In genomic region chr2:69296421-69296820, GRCh38 we compare ENCODE assay signal across 22 cellular contexts.
DNase-seq lines count a peak whose midpoint lies in the region; ATAC-seq and TF ChIP-seq lines count a peak whose summit lies in the region.
"Had no signal": no experiment of that assay in that cellular context is flagged by ENCODE, and none has a peak within 500 bp of the region (broad histone marks: within the 10 kb centered on the region; RNA-seq: fewer than 3 reads in every experiment).

No MANE protein-coding gene starts in this region.

- H3K4me1 ChIP-seq in HEK293 (ENCODE audit: control insufficient read depth, insufficient read depth, low read length) = peaks cover 4% of the 10 kb centered on the region; the same call in 1 of the 2 replicates
- H3K4me1 ChIP-seq in IMR-90 (ENCODE audit: control insufficient read depth, insufficient read depth, low read length) = peaks cover 26% of the 10 kb centered on the region
- peaks cover 33% of the 10 kb centered on the region for H3K4me1 ChIP-seq in mesenchymal stem cell (ENCODE audit: control insufficient read depth, insufficient read depth, low read depth, low read length)
- no peaks in the 10 kb centered on the region for H3K4me1 ChIP-seq in neuronal stem cell (ENCODE audit: control insufficient read depth in 2 of 2, insufficient read depth in 1 of 2, low read depth in 1 of 2, low read length in 2 of 2)
- H3K4me1 ChIP-seq: BLaER1, Caco-2 had no signal

- H3K4me1 Mint-ChIP-seq in CD14-positive monocyte = peaks cover 24% of the 10 kb centered on the region

- peaks cover 0 to 1% (median 0%) of the 10 kb centered on the region in 7 donors for H3K9me3 Mint-ChIP-seq in CD14-positive monocyte
- H3K9me3 Mint-ChIP-seq: CD4-positive, alpha-beta T cell; CD8-positive, alpha-beta T cell had no signal

- no TSS peak for BruUV-seq in IMR-90 (replicated peaks; lab: Mats Ljungman, UMichigan)

- H3K27me3 ChIP-seq in IMR-90 (ENCODE audit: control insufficient read depth, insufficient read depth, low read length) (no peaks in the 10 kb centered on the region), mesenchymal stem cell (ENCODE audit: control insufficient read depth in 1 of 2, insufficient read depth in 1 of 2, low read length in 2 of 2) (no peaks in the 10 kb centered on the region), neuronal stem cell (ENCODE audit: control insufficient read depth in 3 of 3, insufficient read depth in 3 of 3, low read depth in 1 of 3, low read length in 3 of 3) (peaks cover 0 to 20% (median 0%) of the 10 kb centered on the region in 3 experiments)
- H3K27me3 ChIP-seq: BE2C, BLaER1 had no signal

- H2BK15ac ChIP-seq in IMR-90 (ENCODE audit: low read depth, low read length) (no peak overlapping the region; the same call in 2 of the 3 replicates), mesenchymal stem cell (ENCODE audit: low read depth, poor library complexity, severe bottlenecking) (no peak overlapping the region), neuronal stem cell (ENCODE audit: low read length) (no peak overlapping the region)

- peak overlapping the region; percentile 95 for H2AK5ac ChIP-seq in IMR-90 (ENCODE audit: low read depth, low read length)
- no peak overlapping the region for H2AK5ac ChIP-seq in mesenchymal stem cell (ENCODE audit: low read length, severe bottlenecking)
- H2AK5ac ChIP-seq in neuronal stem cell (ENCODE audit: low read depth, low read length) = no peak overlapping the region

- no peak overlapping the region for H2BK20ac ChIP-seq in IMR-90 (ENCODE audit: low read depth, low read length)

- H3K4me2 ChIP-seq in IMR-90 (ENCODE audit: low read depth, low read length) (no peak overlapping the region), mesenchymal stem cell (ENCODE audit: low read length, poor library complexity, severe bottlenecking) (no peak overlapping the region), neuronal stem cell (ENCODE audit: insufficient read depth, low read length, poor library complexity, severe bottlenecking) (no peak overlapping the region)
- H3K4me2 ChIP-seq: BLaER1 had no signal

- no peak overlapping the region for H3K27ac ChIP-seq in HEK293 (ENCODE audit: extremely low read depth, low read depth, low read length)
- H3K27ac ChIP-seq in IMR-90 (ENCODE audit: insufficient read depth, low read length) = no peak overlapping the region
- H3K27ac ChIP-seq in mesenchymal stem cell (ENCODE audit: low read length, poor library complexity, severe bottlenecking) = no peak overlapping the region
- H3K27ac ChIP-seq in neuronal stem cell (replicated peaks; ENCODE audit: low read length) = no peak overlapping the region
- H3K27ac ChIP-seq: BLaER1 had no signal

- POLR2A ChIA-PET in HEK293 (lab: Yijun Ruan, JAX) = no interaction called here
- POLR2A ChIA-PET in IMR-90 (lab: Charles Lee; ENCODE audit: unreplicated experiment) = no interaction called here

- CTCF ChIA-PET in HEK293 (lab: Yijun Ruan, JAX) (interaction anchor here (0.5 to 1.0 kb wide), 2 partner anchors 10 to 18 kb away, joined by 4 to 5 read pairs; no protein-coding TSS in a partner anchor), IMR-90 (lab: Yijun Ruan, JAX) (no interaction called here)

- H2AK9ac ChIP-seq in IMR-90 (replicated peaks; ENCODE audit: low read depth, low read length, poor library complexity) = no peak overlapping the region

- H3K79me1 ChIP-seq in IMR-90 (ENCODE audit: low read depth in 1 of 2, low read length in 2 of 2) (0 out of 4 replicates have a peak, but pooled peaks cover 0 to 4% of the 10 kb centered on the region in 2 experiments), mesenchymal stem cell (replicated peaks; ENCODE audit: low read length, poor library complexity, severe bottlenecking) (no peaks in the 10 kb centered on the region), neuronal stem cell (ENCODE audit: low read depth, low read length) (peaks cover 2% of the 10 kb centered on the region)

- H3K18ac ChIP-seq in IMR-90 (ENCODE audit: low read depth, low read length) (no peak overlapping the region), mesenchymal stem cell (ENCODE audit: low read depth in 1 of 2, low read length in 2 of 2) (peak overlapping the region; percentile 28 to 74), neuronal stem cell (ENCODE audit: low read length) (no peak overlapping the region)

- DNase-seq in IMR-90 (no peak), mesenchymal stem cell (no peak), neuronal stem cell (ENCODE audit: low spot score) (no peak), foreskin fibroblast (no peak), DMS53 (lab: John Stamatoyannopoulos, UW) (no peak), CD14-positive monocyte (ENCODE audit: low spot score) (no peak)
- DNase-seq: 8988T; ACHN; BE2C; C1 segment of cervical spinal cord; Caco-2; Calu3; CD4-positive, alpha-beta T cell; CD8-positive, alpha-beta T cell; DMS79; DND-41; EL; GDM1 had no signal

- TF ChIP-seq POLR2A in IMR-90 (IDR thresholded peaks at IDR 0.05; ENCODE audit: low read depth, low read length) = no peak

- H2BK12ac ChIP-seq in mesenchymal stem cell (ENCODE audit: low read length in 2 of 2) = peak overlapping the region; percentile 87 to 98
- H2BK12ac ChIP-seq in neuronal stem cell (ENCODE audit: low read length) = no peak overlapping the region

- TF ChIP-seq CTCF in HEK293 (tag by site-specific recombination; IDR thresholded peaks at IDR 0.05) = no peak
- no peak for TF ChIP-seq CTCF in IMR-90 (conservative IDR thresholded peaks at IDR 0.05; ENCODE audit: low read depth, low read length)
- no peak for TF ChIP-seq CTCF in foreskin fibroblast (IDR thresholded peaks at IDR 0.05; ENCODE audit: low read depth, low read length)
- no peak for TF ChIP-seq CTCF in CD14-positive monocyte (IDR thresholded peaks at IDR 0.05)

- H3K36me3 Mint-ChIP-seq in CD14-positive monocyte = no peaks in the 10 kb centered on the region
- H3K36me3 Mint-ChIP-seq: CD8-positive, alpha-beta T cell had no signal

- H4K20me1 ChIP-seq in IMR-90 (ENCODE audit: insufficient read depth, low read length) = no peaks in the 10 kb centered on the region
- H4K20me1 ChIP-seq: BLaER1 had no signal

- dilution Hi-C loops in IMR-90 (cut with HindIII; ENCODE audit: low sequenced_read_pairs, unreplicated experiment) = no loop called here

- TF ChIP-seq RAD21 in IMR-90 (IDR thresholded peaks at IDR 0.05; ENCODE audit: low read length) = no peak

- H3K36me3 ChIP-seq in HEK293 (ENCODE audit: control insufficient read depth in 2 of 2, insufficient read depth in 1 of 2, low read length in 2 of 2) (no peaks in the 10 kb centered on the region), IMR-90 (ENCODE audit: control insufficient read depth, insufficient read depth, low read length) (no peaks in the 10 kb centered on the region), mesenchymal stem cell (ENCODE audit: control insufficient read depth in 1 of 2, insufficient read depth in 2 of 2, low read depth in 1 of 2, low read length in 2 of 2) (no peaks in the 10 kb centered on the region), neuronal stem cell (replicated peaks in 1 of 2; ENCODE audit: control insufficient read depth in 2 of 2, insufficient read depth in 2 of 2, low read length in 2 of 2) (no peaks in the 10 kb centered on the region)
- H3K36me3 ChIP-seq: BE2C, BLaER1 had no signal

- no peak overlapping the region for H2BK5ac ChIP-seq in IMR-90 (ENCODE audit: low read depth, low read length, poor library complexity, severe bottlenecking)
- H2BK5ac ChIP-seq in mesenchymal stem cell (ENCODE audit: low read depth, low read length, poor library complexity, severe bottlenecking) = no peak overlapping the region
- no peak overlapping the region for H2BK5ac ChIP-seq in neuronal stem cell (ENCODE audit: low read length)

- H4K5ac ChIP-seq in IMR-90 (ENCODE audit: low read depth, low read length) = no peak overlapping the region

- H4K91ac ChIP-seq in IMR-90 (ENCODE audit: insufficient read depth, low read depth, low read length) (peak overlapping the region; percentile 69; the same call in 1 of the 2 replicates), mesenchymal stem cell (ENCODE audit: low read length) (peak overlapping the region; percentile 73), neuronal stem cell (ENCODE audit: low read depth, low read length, poor library complexity) (no peak overlapping the region)

- ATAC-seq in IMR-90 (ENCODE audit: low read depth) = no peak
- no peak for ATAC-seq in GM19324 (IDR thresholded peaks at IDR 0.05; ENCODE audit: low FRiP score, unreplicated experiment)
- ATAC-seq: CD8-positive, alpha-beta T cell; GM12878 had no signal

- no peak overlapping the region for H2AFZ ChIP-seq in IMR-90 (replicated peaks; ENCODE audit: low read length, poor library complexity)
- no peak overlapping the region for H2AFZ ChIP-seq in mesenchymal stem cell (ENCODE audit: low read depth, low read length)
- H2AFZ ChIP-seq in neuronal stem cell (ENCODE audit: low read length) = no peak overlapping the region

- 95% methylated on average over 3 of the region's 3 CpGs; no CpG with 5 or more reads in 1 of the 2 experiments for WGBS in IMR-90 (ENCODE audit: extremely low coverage in 2 of 2, insufficient read length in 1 of 2), 2 experiments
- 92% methylated on average over 3 of the region's 3 CpGs for WGBS in mesenchymal stem cell
- WGBS in neuronal stem cell (ENCODE audit: extremely low coverage in 2 of 2, insufficient read length in 2 of 2, insufficient replicate concordance in 1 of 2), 2 donors = no CpG with 5 or more reads among the region's 3 CpGs

- peaks cover 38% of the 10 kb centered on the region for H3K9me1 ChIP-seq in IMR-90 (ENCODE audit: insufficient read depth, low read length)

- H3K9ac ChIP-seq in IMR-90 (ENCODE audit: low read depth, low read length) (no peak overlapping the region), mesenchymal stem cell (ENCODE audit: low read length) (no peak overlapping the region), neuronal stem cell (ENCODE audit: low read depth, low read length, poor library complexity) (peak overlapping the region; percentile 13)
- H3K9ac ChIP-seq: BLaER1 had no signal

- intact Hi-C loops in IMR-90 (cut with micrococcal nuclease) (no loop called here), CD14-positive monocyte (cut with micrococcal nuclease) (loop anchor here in 1 of 2 donors (2.0 kb wide), 1 partner anchor 36 kb away; no protein-coding TSS in a partner anchor)

- in situ Hi-C loops in IMR-90 (cut with MboI; ENCODE audit: low sequenced_read_pairs) = no loop called here

- no peak overlapping the region for H3K4me3 ChIP-seq in HEK293 (ENCODE audit: low read depth, low read length)
- no peak overlapping the region for H3K4me3 ChIP-seq in IMR-90 (ENCODE audit: insufficient read depth, low read depth, low read length)
- H3K4me3 ChIP-seq in mesenchymal stem cell (ENCODE audit: insufficient read depth in 1 of 2, low read depth in 1 of 2, low read length in 2 of 2) = no peak overlapping the region
- peak overlapping the region in 1 of 2 donors; percentile 64 for H3K4me3 ChIP-seq in neuronal stem cell (ENCODE audit: low read length in 2 of 2)
- no peak overlapping the region for H3K4me3 ChIP-seq in foreskin fibroblast (ENCODE audit: low read depth in 1 of 2, low read length in 2 of 2)
- H3K4me3 ChIP-seq: BLaER1, GM12878 had no signal

- H3K23ac ChIP-seq in IMR-90 (ENCODE audit: low read depth, low read length) (no peak overlapping the region), mesenchymal stem cell (ENCODE audit: low read length in 2 of 2) (no peak overlapping the region), neuronal stem cell (ENCODE audit: low read depth, low read length, poor library complexity) (peak overlapping the region; percentile 82)

- peaks cover 1 to 3% (median 2%) of the 10 kb centered on the region in 3 donors for H3K27me3 Mint-ChIP-seq in CD14-positive monocyte (ENCODE audit: low read depth in 3 of 3)

- no peak overlapping the region for H3K14ac ChIP-seq in IMR-90 (replicated peaks; ENCODE audit: low read depth, low read length)
- H3K14ac ChIP-seq in mesenchymal stem cell (ENCODE audit: low read length in 2 of 2) = peak overlapping the region in 1 of 2 experiments; percentile 95
- H3K14ac ChIP-seq in neuronal stem cell (ENCODE audit: low read length) = peak overlapping the region; percentile 73

- H2BK120ac ChIP-seq in IMR-90 (ENCODE audit: low read depth, low read length) (no peak overlapping the region), mesenchymal stem cell (ENCODE audit: low read depth, low read length) (no peak overlapping the region), neuronal stem cell (ENCODE audit: low read depth, low read length) (no peak overlapping the region)

- H3K4me3 Mint-ChIP-seq in CD14-positive monocyte = no peak overlapping the region
- H3K4me3 Mint-ChIP-seq: CD4-positive, alpha-beta T cell; CD8-positive, alpha-beta T cell had no signal

- H3K27ac Mint-ChIP-seq in CD14-positive monocyte = no peak overlapping the region
- H3K27ac Mint-ChIP-seq: CD4-positive, alpha-beta T cell; CD8-positive, alpha-beta T cell had no signal

- H3K4ac ChIP-seq in IMR-90 (ENCODE audit: low read depth, low read length) (peak overlapping the region; percentile 81), mesenchymal stem cell (ENCODE audit: low read depth in 1 of 2, low read length in 2 of 2) (peak overlapping the region; percentile 35 to 49), neuronal stem cell (ENCODE audit: low read length) (no peak overlapping the region)

- H4K8ac ChIP-seq in IMR-90 (ENCODE audit: low read depth in 2 of 2, low read length in 2 of 2) = no peak overlapping the region
- H4K8ac ChIP-seq in mesenchymal stem cell (ENCODE audit: low read length) = peak overlapping the region; percentile 19
- H4K8ac ChIP-seq in neuronal stem cell (ENCODE audit: low read depth, low read length) = no peak overlapping the region

- H3K9me3 ChIP-seq in HEK293 (ENCODE audit: control insufficient read depth, insufficient read depth, low read depth, low read length) (no peaks in the 10 kb centered on the region), IMR-90 (ENCODE audit: control insufficient read depth, insufficient read depth, low read length) (no peaks in the 10 kb centered on the region), mesenchymal stem cell (ENCODE audit: control insufficient read depth, low read length) (no peaks in the 10 kb centered on the region), neuronal stem cell (replicated peaks in 1 of 2; ENCODE audit: control insufficient read depth in 2 of 2, insufficient read depth in 1 of 2, low read depth in 1 of 2, low read length in 2 of 2) (no peaks in the 10 kb centered on the region)
- H3K9me3 ChIP-seq: BE2C, BLaER1, Caco-2 had no signal

- no peak overlapping the region for H3K56ac ChIP-seq in IMR-90 (ENCODE audit: extremely low read depth, insufficient read depth, low read length)

Comparison
In these comparisons a context has a peak if more than half of its experiments do, and no peak if none do; other contexts are left out.
1. H3K18ac ChIP-seq: peak in mesenchymal stem cell (2 of 2); none in IMR-90 (single experiment) and neuronal stem cell (single experiment).